Comparison of ENCODE assay signal across 8 cellular contexts in the genomic region with DNA sequence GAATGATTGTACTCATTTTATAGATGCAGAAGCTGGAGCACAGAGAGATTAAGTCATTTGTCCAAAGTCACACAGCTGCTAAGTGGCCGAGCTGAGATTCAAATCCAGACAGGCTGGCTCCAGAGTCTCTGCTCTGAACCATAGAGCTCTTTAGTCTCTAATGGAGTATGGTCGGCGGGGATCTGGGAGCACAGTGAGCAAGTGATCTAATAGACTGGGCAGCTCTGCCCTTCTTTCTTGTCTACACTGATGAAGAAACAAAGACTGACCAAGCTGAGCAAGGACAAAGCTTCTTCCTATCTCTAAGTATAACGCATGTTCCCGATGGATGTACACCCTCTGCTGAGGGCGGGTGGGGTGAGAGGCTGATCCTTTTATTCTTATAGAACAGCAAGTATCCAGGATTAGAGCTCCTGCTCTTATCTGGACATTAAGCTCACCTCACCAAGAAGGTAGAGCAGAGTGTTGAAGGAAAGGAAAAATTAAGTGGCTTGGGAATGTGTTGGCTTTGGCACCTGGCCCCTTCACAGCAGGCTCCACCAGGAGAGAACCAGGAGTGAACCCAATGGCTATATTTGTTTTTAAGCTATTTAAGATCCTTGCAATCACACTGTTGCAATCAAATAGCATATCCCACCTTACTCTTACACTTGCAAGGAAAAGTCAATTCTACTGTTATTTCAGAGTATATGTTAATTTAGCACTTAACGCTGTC.
DNase-seq lines count a peak whose midpoint lies in the region; ATAC-seq and TF ChIP-seq lines count a peak whose summit lies in the region.

No MANE protein-coding gene starts in this region.

- DNase-seq in NCI-H2081 (lab: John Stamatoyannopoulos, UW), result peak; percentile 28 to 67
- no peak for DNase-seq in NCI-H2081 treated with DMSO at 0.1 percent for 48 hours (lab: John Stamatoyannopoulos, UW)
- no peak for DNase-seq in RWPE2 (ENCODE audit: low spot score)
- DNase-seq in fibroblast of mammary gland (ENCODE audit: low read depth), result peak; percentile 45
- peak in 1 of 2 donors; percentile 58 for DNase-seq in stimulated activated effector memory CD8-positive, alpha-beta T cell treated with anti-CD3 and anti-CD28 coated beads, Interleukin-12 subunit alpha, Interleukin-12 subunit beta, amount 100 ng/mL, for 72 hours (ENCODE audit: low spot score in 2 of 2)
- no peak for DNase-seq in GM03348 (ENCODE audit: low spot score)
- no peak for DNase-seq in NCI-H226
- DNase-seq in stimulated activated CD8-positive, alpha-beta memory T cell treated with anti-CD3 and anti-CD28 coated beads, Interleukin-4, amount 100 ng/mL, for 48 hours, result no peak

- H3K36me3 ChIP-seq in RWPE2 (ENCODE audit: low read depth), result peaks cover 70% of the 10 kb centered on the region

- H3K4me3 Mint-ChIP-seq in stimulated activated effector memory CD8-positive, alpha-beta T cell treated with anti-CD3 and anti-CD28 coated beads, Interleukin-12 subunit alpha, Interleukin-12 subunit beta, amount 100 ng/mL, for 72 hours, result peak overlapping the region; percentile 84

- H3K27ac Mint-ChIP-seq in stimulated activated effector memory CD8-positive, alpha-beta T cell treated with anti-CD3 and anti-CD28 coated beads, Interleukin-12 subunit alpha, Interleukin-12 subunit beta, amount 100 ng/mL, for 72 hours, result peak overlapping the region; percentile 96

- H3K4me1 ChIP-seq in RWPE2 (ENCODE audit: insufficient read depth, poor library complexity, severe bottlenecking), result peaks cover 65% of the 10 kb centered on the region

- H3K4me3 ChIP-seq in RWPE2 (ENCODE audit: severe bottlenecking) (peak overlapping the region; percentile 60), fibroblast of mammary gland (ENCODE audit: control insufficient read depth, low read depth, low read length) (peak overlapping the region; percentile 92)

- H3K36me3 Mint-ChIP-seq in stimulated activated effector memory CD8-positive, alpha-beta T cell treated with anti-CD3 and anti-CD28 coated beads, Interleukin-12 subunit alpha, Interleukin-12 subunit beta, amount 100 ng/mL, for 72 hours, result peaks cover 97% of the 10 kb centered on the region

- no peaks in the 10 kb centered on the region for H3K27me3 ChIP-seq in RWPE2 (ENCODE audit: insufficient read depth, poor library complexity, severe bottlenecking)

- no peaks in the 10 kb centered on the region for H3K9me3 Mint-ChIP-seq in stimulated activated effector memory CD8-positive, alpha-beta T cell treated with anti-CD3 and anti-CD28 coated beads, Interleukin-12 subunit alpha, Interleukin-12 subunit beta, amount 100 ng/mL, for 72 hours

- H3K27ac ChIP-seq in RWPE2 (ENCODE audit: poor library complexity, severe bottlenecking), result peak overlapping the region; percentile 98

- peaks cover 53% of the 10 kb centered on the region for H3K4me1 Mint-ChIP-seq in stimulated activated effector memory CD8-positive, alpha-beta T cell treated with anti-CD3 and anti-CD28 coated beads, Interleukin-12 subunit alpha, Interleukin-12 subunit beta, amount 100 ng/mL, for 72 hours

- ATAC-seq in RWPE2 (ENCODE audit: low read depth), result no peak
- ATAC-seq in stimulated activated effector memory CD8-positive, alpha-beta T cell treated with anti-CD3 and anti-CD28 coated beads, Interleukin-12 subunit alpha, Interleukin-12 subunit beta, amount 100 ng/mL, for 72 hours, result no peak

- H3K9me3 ChIP-seq in RWPE2 (ENCODE audit: severe bottlenecking), result no peaks in the 10 kb centered on the region

- TF ChIP-seq CTCF in RWPE2 (IDR thresholded peaks at IDR 0.05; ENCODE audit: poor library complexity, severe bottlenecking) (no peak), fibroblast of mammary gland (conservative IDR thresholded peaks at IDR 0.05; ENCODE audit: control insufficient read depth, insufficient read depth, low read depth, low read length) (no peak)

Comparison
In these comparisons a context has a peak if more than half of its experiments do, and no peak if none do; other contexts are left out.
1. DNase-seq: peak in NCI-H2081 (2 of 2) and fibroblast of mammary gland (single experiment); none in NCI-H2081 treated with DMSO at 0.1 percent for 48 hours (single experiment), RWPE2 (single experiment), GM03348 (single experiment), NCI-H226 (single experiment) and stimulated activated CD8-positive, alpha-beta memory T cell treated with anti-CD3 and anti-CD28 coated beads, Interleukin-4, amount 100 ng/mL, for 48 hours (single experiment).